8 cellular contexts compared by ENCODE assay signal in the genomic region with DNA sequence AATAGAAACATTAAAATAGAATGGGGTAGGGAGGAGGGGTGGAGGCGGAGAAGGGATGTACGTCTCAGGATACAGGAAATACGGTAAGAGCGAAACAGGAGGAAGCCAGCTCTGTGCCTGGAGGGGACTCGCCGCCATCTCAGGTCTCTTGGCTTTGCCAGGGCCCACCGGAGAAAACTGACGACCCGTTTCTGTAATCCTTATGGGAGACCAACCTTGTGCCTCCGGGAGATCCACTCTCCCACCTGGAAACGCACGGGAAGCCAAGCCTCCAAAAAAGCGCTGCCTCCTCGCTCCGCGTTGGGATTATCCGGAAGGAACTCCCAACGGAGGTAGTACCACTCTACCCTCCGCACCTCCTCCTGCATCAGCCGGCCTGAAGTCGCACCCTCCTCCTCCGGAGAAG. TPM values are rescaled to one million over a fixed set of nuclear protein-coding genes. Genes with fewer than 3 reads are reported as not detected.
DNase-seq lines count a peak whose midpoint lies in the region; ATAC-seq, FAIRE-seq and TF ChIP-seq lines count a peak whose summit lies in the region.

A gene with protein sequence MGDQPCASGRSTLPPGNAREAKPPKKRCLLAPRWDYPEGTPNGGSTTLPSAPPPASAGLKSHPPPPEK (plus strand): TSS at position 92 of the 406 bp plus-strand sequence. CDS start 111 bp downstream, at position 203.

- intact Hi-C loops in GM12878 (cut with micrococcal nuclease; ENCODE audit: unreplicated experiment), result loop anchor here (5.0 kb wide), 1 partner anchor 167 kb away; the partner anchor contains the start of gene UBQLN2

- peak; percentile 55 for DNase-seq in EH (ENCODE audit: low read depth)
- peak; percentile 76 for DNase-seq in KBM-7
- no peak for DNase-seq in GM12878 (ENCODE audit: low read depth, low spot score)
- peak; percentile 24 to 26 for DNase-seq in hippocampal formation (lab: John Stamatoyannopoulos, UW)
- DNase-seq in NCI-H1048 (lab: John Stamatoyannopoulos, UW), result no peak

- RAD21 ChIA-PET in GM12878 (lab: Charles Lee; ENCODE audit: unreplicated experiment), result interaction anchor here (1.4 to 3.0 kb wide), 6 partner anchors 163 to 1277 kb away, joined by 3 to 10 read pairs (median 4); partner anchors contain the start of gene MAGEH1

- H3K79me2 ChIP-seq in GM12878 (ENCODE audit: control insufficient read depth, insufficient read depth, low read length), result peaks cover 30% of the 10 kb centered on the region

- TF ChIP-seq RAD21 in GM12878 (IDR thresholded peaks at IDR 0.05; ENCODE audit: insufficient read depth, low read depth, low read length), result no peak

- peak; percentile 59 for TF ChIP-seq POLR2A in GM12878 (IDR thresholded peaks at IDR 0.05; ENCODE audit: low read depth, low read length)

- no peaks in the 10 kb centered on the region for H4K20me1 ChIP-seq in GM12878 (ENCODE audit: control insufficient read depth, insufficient read depth)

- TF ChIP-seq EP300 in GM12878 (IDR thresholded peaks at IDR 0.05; ENCODE audit: borderline replicate concordance in 1 of 2, control insufficient read depth in 1 of 2, low read depth in 2 of 2, low read length in 2 of 2), result no peak

- H3K27me3 ChIP-seq in GM12878 (replicated peaks in 1 of 2; ENCODE audit: control insufficient read depth in 2 of 2, insufficient read depth in 2 of 2, low read length in 1 of 2), result no peaks in the 10 kb centered on the region
- H3K27me3 ChIP-seq in rectal smooth muscle tissue (ENCODE audit: control insufficient read depth, insufficient read depth, low read length), result no peaks in the 10 kb centered on the region

- peak within 1 kb of the TSS; percentile 74 for H3K27ac ChIP-seq in GM12878 (ENCODE audit: control insufficient read depth, insufficient read depth)
- peak within 1 kb of the TSS; percentile 56 for H3K27ac ChIP-seq in rectal smooth muscle tissue (ENCODE audit: low read depth, low read length)

- H3K4me3 ChIP-seq in GM12878 (peak within 1 kb of the TSS; percentile 84), rectal smooth muscle tissue (ENCODE audit: low read length) (peak within 1 kb of the TSS; percentile 71)

- FAIRE-seq in GM12878 (lab: Jason Lieb, UNC), result no peak

- H3K9ac ChIP-seq in GM12878 (ENCODE audit: control insufficient read depth, insufficient read depth, low read length) (peak within 1 kb of the TSS; percentile 77), rectal smooth muscle tissue (ENCODE audit: low read length) (peak within 1 kb of the TSS; percentile 57)

- ATAC-seq in GM21529 (IDR thresholded peaks at IDR 0.05; ENCODE audit: unreplicated experiment) (peak; percentile 70), SK-N-SH treated with all-trans-retinoic acid at 6 μM for 48 hours (peak; percentile 96), GM12878 (peak; percentile 86)

- H3K4me2 ChIP-seq in GM12878 (ENCODE audit: control insufficient read depth, insufficient read depth), result no peak within 1 kb of the TSS

- no peak for TF ChIP-seq CTCF in GM12878 (IDR thresholded peaks at IDR 0.05 in 2 of 3, conservative IDR thresholded peaks at IDR 0.05 in 1 of 3; ENCODE audit: control insufficient read depth in 2 of 3, extremely low read depth in 1 of 3, insufficient read depth in 1 of 3, low read depth in 3 of 3, low read length in 3 of 3)

- whole genome bisulfite sequencing in GM12878 (ENCODE audit: insufficient coverage, insufficient replicate concordance, low lambda C conversion rate, missing lambda C conversion rate), result 9% methylated on average over 20 of the region's 22 CpGs

- no TSS peak for BruUV-seq in GM12878 (replicated peaks; lab: Mats Ljungman, UMichigan)

- in situ Hi-C loops in KBM-7 (cut with MboI; ENCODE audit: low pct_unique_long_range_greater_than_20kb, low sequenced_read_pairs), result loop anchor here (25.0 kb wide), 1 partner anchor 442 kb away; no protein-coding TSS in a partner anchor
- in situ Hi-C loops in GM12878 (cut with MboI), result loop anchor here (25.0 kb wide), 2 partner anchors 167 to 1017 kb away; partner anchors contain the start of genes RRAGB and UBQLN2

- CTCF ChIA-PET in GM12878 (lab: Yijun Ruan, JAX), result interaction anchor here (1.0 to 4.2 kb wide), 10 partner anchors 10 to 810 kb away, joined by 3 to 36 read pairs (median 7); no protein-coding TSS in a partner anchor

- H3K36me3 ChIP-seq in GM12878 (ENCODE audit: control insufficient read depth in 2 of 2, insufficient read depth in 2 of 2, low read length in 1 of 2) (no peaks in the 10 kb centered on the region), rectal smooth muscle tissue (ENCODE audit: control insufficient read depth, insufficient read depth, low read length) (no peaks in the 10 kb centered on the region)

- POLR2A ChIA-PET in GM12878 (lab: Charles Lee), result interaction anchor here (1.0 kb wide), 1 partner anchor 496 kb away, joined by 4 read pairs; no protein-coding TSS in a partner anchor

- SMC1A ChIA-PET in GM12878 (lab: Charles Lee; ENCODE audit: uncharacterized antibody, unreplicated experiment), result interaction anchor here (1.1 to 3.3 kb wide), 6 partner anchors 16 to 1011 kb away, joined by 3 to 11 read pairs (median 4); partner anchors contain the start of gene RRAGB

- no peaks in the 10 kb centered on the region for H3K9me3 ChIP-seq in GM12878 (replicated peaks; ENCODE audit: control insufficient read depth, insufficient read depth, low read length)

- peak within 1 kb of the TSS; percentile 52 for H2AFZ ChIP-seq in GM12878 (ENCODE audit: control insufficient read depth, low read depth, low read length)

- no peaks in the 10 kb centered on the region for H3K4me1 ChIP-seq in GM12878 (ENCODE audit: control insufficient read depth, insufficient read depth, low read length)
- H3K4me1 ChIP-seq in rectal smooth muscle tissue (ENCODE audit: control insufficient read depth, insufficient read depth, low read length), result no peaks in the 10 kb centered on the region

TF ChIP-seq in SK-N-SH treated with all-trans-retinoic acid at 6 μM for 48 hours, 23 proteins besides CTCF, POLR2A, EP300 and RAD21 (continues in another document):
- TF ChIP-seq CREB5 (CRISPR knock-in tag; IDR thresholded peaks at IDR 0.05; ENCODE audit: low read depth), result no peak
- TF ChIP-seq TOX (CRISPR knock-in tag; IDR thresholded peaks at IDR 0.05; ENCODE audit: borderline replicate concordance), result no peak
- no peak for TF ChIP-seq ZC3H10 (CRISPR knock-in tag; IDR thresholded peaks at IDR 0.05)
- no peak for TF ChIP-seq GLIS3 (CRISPR knock-in tag; IDR thresholded peaks at IDR 0.05)
- TF ChIP-seq RARB (CRISPR knock-in tag; IDR thresholded peaks at IDR 0.05), result no peak
- TF ChIP-seq ARNTL (CRISPR knock-in tag; IDR thresholded peaks at IDR 0.05; ENCODE audit: borderline replicate concordance, low read depth), result no peak
- TF ChIP-seq ZNF70 (CRISPR knock-in tag; IDR thresholded peaks at IDR 0.05), result no peak
- no peak for TF ChIP-seq CSDC2 (CRISPR knock-in tag; IDR thresholded peaks at IDR 0.05)
- no peak for TF ChIP-seq ZNF8 (CRISPR knock-in tag; IDR thresholded peaks at IDR 0.05)

TF ChIP-seq in GM12878, 131 proteins besides CTCF, POLR2A, EP300 and RAD21 (continues in another document):
- TF ChIP-seq RELB (IDR thresholded peaks at IDR 0.05; ENCODE audit: low read depth) (peak; percentile 80), ATF7 (IDR thresholded peaks at IDR 0.05; ENCODE audit: low read depth) (peak; percentile 62; the same call in 1 of the 2 replicates), TAF1 (IDR thresholded peaks at IDR 0.05; ENCODE audit: borderline replicate concordance, low read depth, low read length) (peak; percentile 36; the same call in 1 of the 2 replicates), STAT1 (conservative IDR thresholded peaks at IDR 0.05) (no peak)

RNA-seq across cellular contexts. Expression of the gene that starts here (rescaled TPM):
- 11.0 and 16.2 TPM in 2 replicates for total RNA-seq in GM12878 (2013; cell fraction: nucleolus; rRNA removed)
- 7.8 and 10.8 TPM in 2 replicates for total RNA-seq in GM12878 (2014; rRNA removed)
- 10.9 and 12.8 TPM in 2 replicates for total RNA-seq in GM12878 (2014; rRNA removed; fragmentation: Illumina TruSeq; extraction: Trizol)
- 40.7 and 41.9 TPM in 2 replicates for total RNA-seq in GM12878 (2021)
- polyA plus RNA-seq in GM12878 (2011; ENCODE audit: low read depth), result 24.2 TPM
- polyA plus RNA-seq in GM12878 (2011; rRNA removed), result 32.1 and 33.6 TPM in 2 replicates
- 42.9 and 44.8 TPM in 2 replicates for polyA plus RNA-seq in GM12878 (2011; cell fraction: cytosol; rRNA removed)
- 26.5 and 27.1 TPM in 2 replicates for polyA plus RNA-seq in GM12878 (2011; cell fraction: nucleus; rRNA removed)
- polyA plus RNA-seq in GM12878 (2012), result 33.3 and 41.9 TPM in 2 replicates
- polyA plus RNA-seq in GM12878 (2014; fragmentation: Illumina TruSeq; extraction: Trizol), result 56.4 and 82.3 TPM in 2 replicates
- polyA plus RNA-seq in GM12878 (2014; fragmentation: Nextera tagmentation; extraction: Ambion mirVana), result 100 to 1,000 TPM; 113 to 115 TPM
- polyA plus RNA-seq in GM12878 (2014; rRNA removed), result 29.0 and 37.3 TPM in 2 replicates
- polyA plus RNA-seq in GM12878 (2016; fragmentation: Nextera tagmentation; extraction: Ambion mirVana), result 100 to 1,000 TPM; 108 to 122 TPM
- polyA minus RNA-seq in GM12878 (2011; rRNA and poly(A)+ RNA removed), result 12.5 and 14.9 TPM in 2 replicates
- 13.2 and 19.8 TPM in 2 replicates for polyA minus RNA-seq in GM12878 (2011; cell fraction: cytosol; rRNA and poly(A)+ RNA removed)
- 17.5 and 20.1 TPM in 2 replicates for polyA minus RNA-seq in GM12878 (2011; cell fraction: nucleus; rRNA and poly(A)+ RNA removed)

Comparison
In these comparisons a context has a peak if more than half of its experiments do, and no peak if none do; other contexts are left out.
1. DNase-seq: peak in EH (single experiment), KBM-7 (single experiment) and hippocampal formation (2 of 2); none in GM12878 (single experiment) and NCI-H1048 (single experiment).
2. Peak in every context shown above with its lines, with median percentiles within 50 percentile points of each other: ATAC-seq.